ENCODE assay signal across 9 cellular contexts in the genomic region with DNA sequence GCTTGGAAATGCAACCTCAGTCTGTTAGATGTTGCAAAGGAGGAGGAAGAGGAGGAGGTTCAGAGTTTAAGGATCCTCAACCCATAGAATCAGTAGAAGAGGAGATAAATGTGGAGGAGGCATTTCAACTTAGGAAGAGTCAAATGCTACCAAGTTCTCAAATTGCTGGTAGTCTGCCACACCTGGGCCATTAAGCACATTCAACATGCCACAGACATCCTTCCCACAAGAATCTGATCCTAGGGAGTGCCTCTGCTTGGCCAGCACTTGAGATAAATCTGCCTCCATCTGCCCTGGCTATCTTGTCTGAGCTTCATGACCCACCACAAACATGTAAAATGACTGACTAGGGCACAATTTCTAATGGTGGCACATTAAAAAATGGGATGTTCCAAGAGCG.
"Had no signal": no experiment of that assay in that cellular context is flagged by ENCODE, and none has a peak within 500 bp of the region (broad histone marks: within the 10 kb centered on the region; RNA-seq: fewer than 3 reads in every experiment).

No MANE protein-coding gene starts in this region.

- H3K9me3 Mint-ChIP-seq: HFFc6 had no signal

- DNase-seq: GM23248, GOT3, H7, HFFc6 had no signal

- H3K9me3 ChIP-seq: HAP-1 had no signal

- H3K36me3 ChIP-seq: HAP-1 had no signal

- H3K4me3 ChIP-seq: GM23248, HAP-1 had no signal

- H2AFZ ChIP-seq: GM23248 had no signal

- H3K27ac ChIP-seq: GM23248, HL-60 had no signal

- H3K4me3 Mint-ChIP-seq: HFFc6, IgD-negative memory B cell had no signal

- H3K27ac Mint-ChIP-seq: HFFc6, IgD-negative memory B cell had no signal

- H3K4me1 ChIP-seq: HAP-1 had no signal

- ATAC-seq: HCT116, HepG2 had no signal

- H3K36me3 Mint-ChIP-seq: IgD-negative memory B cell had no signal

- H3K9ac ChIP-seq: GM23248 had no signal
